ENCODE assay signal across 8 cellular contexts in genomic region chr10:14904316-14904732, GRCh38. TPM values are rescaled to one million over a fixed set of nuclear protein-coding genes. Genes with fewer than 3 reads are reported as not detected.
A peak's percentile ranks its signal among the peaks of the same experiment; 100 is the strongest.
DNase-seq lines count a peak whose midpoint lies in the region; TF ChIP-seq lines count a peak whose summit lies in the region.

No MANE protein-coding gene starts in this region.

- H3K9me3 ChIP-seq in HEK293 (ENCODE audit: control insufficient read depth, insufficient read depth, low read depth, low read length) = no peaks in the 10 kb centered on the region
- H3K9me3 ChIP-seq in thyroid gland = no peaks in the 10 kb centered on the region

- POLR2A ChIA-PET in HEK293 (lab: Yijun Ruan, JAX) = interaction anchor here (0.7 kb wide), 1 partner anchor 392 kb away, joined by 5 read pairs; no protein-coding TSS in a partner anchor

- WGBS in thyroid gland, 2 donors = 34 to 47% methylated on average over 1 of the region's 1 CpG

- no peak for TF ChIP-seq CTCF in HEK293 (tag by site-specific recombination; IDR thresholded peaks at IDR 0.05)
- TF ChIP-seq CTCF in fibroblast of villous mesenchyme (IDR thresholded peaks at IDR 0.05; ENCODE audit: insufficient read depth, low read depth, low read length) = peak; percentile 62
- TF ChIP-seq CTCF in thyroid gland (IDR thresholded peaks at IDR 0.05) = peak in 5 of 6 experiments; percentile 17 to 63 (median 36)

- H3K27ac ChIP-seq in HEK293 (ENCODE audit: extremely low read depth, low read depth, low read length) (no peak overlapping the region), thyroid gland (no peak overlapping the region)

- intact Hi-C loops in thyroid gland (cut with DNase I) = no loop called here
- intact Hi-C loops in posterior vena cava (cut with DNase I) = no loop called here

- H3K4me1 ChIP-seq in HEK293 (ENCODE audit: control insufficient read depth, insufficient read depth, low read length) (no peaks in the 10 kb centered on the region), thyroid gland (no peaks in the 10 kb centered on the region)

- peak; percentile 26 for DNase-seq in activated CD4-positive, alpha-beta T cell treated with anti-CD3 and anti-CD28 coated beads for 48 hours
- no peak for DNase-seq in activated CD4-positive, alpha-beta T cell treated with anti-CD3 and anti-CD28 coated beads, Interleukin-2, amount 50 U/mL, for 4 hours
- DNase-seq in T1000 (lab: John Stamatoyannopoulos, UW) (peak; percentile 71), fibroblast of villous mesenchyme (ENCODE audit: low read depth) (peak; percentile 34), thyroid gland (peak in 1 of 2 donors; percentile 17), posterior vena cava (ENCODE audit: low spot score) (no peak), pons (ENCODE audit: low spot score) (no peak)

- H3K36me3 ChIP-seq in HEK293 (ENCODE audit: control insufficient read depth in 2 of 2, insufficient read depth in 1 of 2, low read length in 2 of 2) (peaks cover 73 to 96% of the 10 kb centered on the region in 2 experiments), thyroid gland (peaks cover 8 to 13% of the 10 kb centered on the region in 2 donors)

- no peak for TF ChIP-seq POLR2A in thyroid gland (IDR thresholded peaks at IDR 0.05)

- CTCF ChIA-PET in HEK293 (lab: Yijun Ruan, JAX) = interaction anchor here (0.5 to 1.8 kb wide), 10 partner anchors 8 to 1015 kb away, joined by 3 to 8 read pairs (median 3); no protein-coding TSS in a partner anchor

- no peaks in the 10 kb centered on the region for H3K27me3 ChIP-seq in thyroid gland

- H3K4me3 ChIP-seq in HEK293 (ENCODE audit: low read depth, low read length) (no peak overlapping the region), fibroblast of villous mesenchyme (ENCODE audit: low read depth, low read length) (no peak overlapping the region), thyroid gland (replicated peaks in 1 of 3) (no peak overlapping the region)

TF ChIP-seq in HEK293, 187 proteins besides CTCF, POLR2A, EP300 and RAD21:
- TF ChIP-seq ZNF362 (tag by site-specific recombination; IDR thresholded peaks at IDR 0.05) (0 out of 2 replicates have a peak, but pooled peaks have one; percentile 1), ZNF596 (tag by site-specific recombination; IDR thresholded peaks at IDR 0.05) (no peak), PRDM1 (tag by site-specific recombination; IDR thresholded peaks at IDR 0.05) (no peak), ZNF629 (tag by site-specific recombination; IDR thresholded peaks at IDR 0.05) (no peak), ZNF664 (tag by site-specific recombination; IDR thresholded peaks at IDR 0.05) (no peak), KLF17 (tag by site-specific recombination; IDR thresholded peaks at IDR 0.05) (no peak), KLF16 (tag by site-specific recombination; IDR thresholded peaks at IDR 0.05) (no peak), ZNF785 (tag by site-specific recombination; IDR thresholded peaks at IDR 0.05) (no peak), INSM2 (tag by site-specific recombination; IDR thresholded peaks at IDR 0.05) (no peak)

RNA-seq across cellular contexts. Expression of gene SUV39H2, which starts 25.7 kb away (rescaled TPM):
- total RNA-seq in fibroblast of villous mesenchyme (11.3 and 27.2 TPM in 2 replicates), thyroid gland (1 to 10 TPM; 5.1 to 9.6 (median 8.7) TPM), posterior vena cava (1 to 10 TPM; 7.5 to 9.3 TPM)

RNA-seq across cellular contexts. Expression of gene DCLRE1C, which starts 49.6 kb away (rescaled TPM):
- 9.5 and 12.6 TPM in 2 replicates for total RNA-seq in fibroblast of villous mesenchyme
- 10 to 100 TPM; 14.9 to 19.2 (median 17.2) TPM for total RNA-seq in thyroid gland
- total RNA-seq in posterior vena cava = 10 to 100 TPM in 1 of 2 donors, 1 to 10 TPM in 1; 8.7 to 12.0 TPM

RNA-seq across cellular contexts. Expression of gene MEIG1, which starts 54.9 kb away (rescaled TPM):
- total RNA-seq in fibroblast of villous mesenchyme (0.32 TPM in 1 of 2 replicates, not detected in the other), thyroid gland (not detected), posterior vena cava (not detected)

Comparison
In these comparisons a context has a peak if more than half of its experiments do, and no peak if none do; other contexts are left out.
1. DNase-seq: peak in activated CD4-positive, alpha-beta T cell treated with anti-CD3 and anti-CD28 coated beads for 48 hours (single experiment), T1000 (single experiment) and fibroblast of villous mesenchyme (single experiment); none in activated CD4-positive, alpha-beta T cell treated with anti-CD3 and anti-CD28 coated beads, Interleukin-2, amount 50 U/mL, for 4 hours (0 of 2), posterior vena cava (single experiment) and pons (single experiment).